ENCODE assay signal across 11 cellular contexts in the genomic region with DNA sequence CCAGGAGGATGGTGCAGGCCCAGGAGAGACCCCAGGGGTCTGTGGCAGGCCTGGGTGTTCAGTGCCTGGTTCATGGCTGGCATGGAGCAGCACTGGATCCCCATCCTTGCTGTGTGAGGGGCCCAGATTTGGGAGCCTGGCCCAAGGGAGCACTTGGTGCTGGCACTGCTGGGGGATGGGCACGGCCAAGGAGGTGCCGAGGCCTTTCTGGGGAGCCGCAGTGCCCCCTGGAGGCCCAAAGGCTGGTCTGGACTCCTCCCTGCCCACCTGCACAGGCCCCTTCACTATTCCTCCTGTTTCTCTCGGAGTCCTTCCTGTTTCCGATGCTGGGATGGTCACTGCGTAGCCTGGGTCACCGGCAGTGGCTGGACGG. TPM values are rescaled to one million over a fixed set of nuclear protein-coding genes. Genes with fewer than 3 reads are reported as not detected.
DNase-seq lines count a peak whose midpoint lies in the region; ATAC-seq, FAIRE-seq and TF ChIP-seq lines count a peak whose summit lies in the region.
"Had no signal": no experiment of that assay in that cellular context is flagged by ENCODE, and none has a peak within 500 bp of the region (broad histone marks: within the 10 kb centered on the region; RNA-seq: fewer than 3 reads in every experiment).

No MANE protein-coding gene starts in this region.

- H4K91ac ChIP-seq in H9 (ENCODE audit: insufficient read length, low read depth, low read length): no peak overlapping the region

- peak overlapping the region in 1 of 2 experiments; percentile 89; a peak in 3 of 5 replicates for H3K4me3 Mint-ChIP-seq in H9
- H3K4me3 Mint-ChIP-seq in activated CD8-positive, alpha-beta T cell treated with anti-CD3 and anti-CD28 coated beads for 36 hours: no peak overlapping the region
- H3K4me3 Mint-ChIP-seq in T-helper 17 cell: no peak overlapping the region

- H2BK5ac ChIP-seq in H9 (ENCODE audit: insufficient read length, low read length): no peak overlapping the region

- no peak overlapping the region for H3K18ac ChIP-seq in H9 (ENCODE audit: insufficient read length, low read depth, low read length)

- intact Hi-C loops in activated CD8-positive, alpha-beta T cell treated with anti-CD3 and anti-CD28 coated beads for 36 hours (cut with micrococcal nuclease): no loop called here
- intact Hi-C loops in left lung (cut with DNase I): no loop called here

- no peak overlapping the region for H2BK15ac ChIP-seq in H9 (ENCODE audit: low read depth, low read length)

- no CpG with 5 or more reads among the region's 8 CpGs for WGBS in H9 (ENCODE audit: extremely low coverage, insufficient read length, low lambda C conversion rate)

- peaks cover 11% of the 10 kb centered on the region; the same call in 1 of the 2 replicates for H3K79me2 ChIP-seq in H9 (ENCODE audit: insufficient read depth, low read length)

- peaks cover 0 to 7% of the 10 kb centered on the region in 2 donors for H3K36me3 ChIP-seq in left lung
- H3K36me3 ChIP-seq: thyroid gland had no signal

- H3K4me1 Mint-ChIP-seq in H9 (peaks cover 0 to 3% of the 10 kb centered on the region in 2 experiments; a peak in 2 of 4 replicates), T-helper 17 cell (peaks cover 24% of the 10 kb centered on the region)
- peaks cover 21% of the 10 kb centered on the region for H3K4me1 Mint-ChIP-seq in activated CD8-positive, alpha-beta T cell treated with anti-CD3 and anti-CD28 coated beads for 36 hours (ENCODE audit: low read depth)

- CTCF ChIA-PET in activated CD8-positive, alpha-beta T cell treated with anti-CD3 and anti-CD28 coated beads for 36 hours (lab: Charles Lee): interaction anchor here (0.7 to 1.6 kb wide), 14 partner anchors 8 to 273 kb away, joined by 3 to 15 read pairs (median 4); no protein-coding TSS in a partner anchor

- no peak overlapping the region for H3K14ac ChIP-seq in H9 (ENCODE audit: insufficient read depth, low read length)

- no peak overlapping the region for H3T11ph ChIP-seq in H9 (ENCODE audit: low read length)

- no peak overlapping the region for H3K4me2 ChIP-seq in H9 (ENCODE audit: insufficient read depth, insufficient read length, low read length)

- H3K79me1 ChIP-seq in H9 (ENCODE audit: insufficient read depth, low read depth, low read length, poor library complexity, severe bottlenecking): peaks cover 5% of the 10 kb centered on the region

- H2AFZ ChIP-seq in H9 (ENCODE audit: low read length): no peak overlapping the region

- POLR2A ChIA-PET in activated CD8-positive, alpha-beta T cell treated with anti-CD3 and anti-CD28 coated beads for 36 hours (lab: Charles Lee): interaction anchor here (0.6 to 1.2 kb wide), 4 partner anchors 27 to 289 kb away, joined by 3 read pairs; no protein-coding TSS in a partner anchor

- H4K5ac ChIP-seq in H9 (ENCODE audit: insufficient read length, low read depth, low read length): no peak overlapping the region

- H3K4me1 ChIP-seq in H9 (ENCODE audit: insufficient read depth, low read length): no peaks in the 10 kb centered on the region
- peaks cover 8 to 29% of the 10 kb centered on the region in 2 donors for H3K4me1 ChIP-seq in left lung
- H3K4me1 ChIP-seq: SJCRH30 had no signal

- no peak overlapping the region for H3K27ac ChIP-seq in H9 (ENCODE audit: insufficient read length, low read depth, low read length)
- no peak overlapping the region for H3K27ac ChIP-seq in left lung
- H3K27ac ChIP-seq: SJCRH30, thyroid gland had no signal

- no peak for ATAC-seq in activated CD8-positive, alpha-beta T cell treated with anti-CD3 and anti-CD28 coated beads for 36 hours
- ATAC-seq in left lung: peak; percentile 3
- no peak for ATAC-seq in T-helper 17 cell
- ATAC-seq in HG02678 (IDR thresholded peaks at IDR 0.05; ENCODE audit: unreplicated experiment): no peak

- H2AK5ac ChIP-seq in H9 (ENCODE audit: insufficient read length, low read length): no peak overlapping the region

- no peak overlapping the region for H3K4ac ChIP-seq in H9 (ENCODE audit: low read depth, low read length)

- H3K9me3 ChIP-seq in H9 (ENCODE audit: control insufficient read depth, low read depth, low read length) (no peaks in the 10 kb centered on the region), left lung (no peaks in the 10 kb centered on the region), T-helper 17 cell (ENCODE audit: control insufficient read depth, low read length, poor library complexity, severe bottlenecking) (no peaks in the 10 kb centered on the region)
- H3K9me3 ChIP-seq: SJCRH30, thyroid gland had no signal

- peak; percentile 76 for DNase-seq in DMS79 (lab: John Stamatoyannopoulos, UW)
- DNase-seq in H9: peak; percentile 79
- peak; percentile 57 for DNase-seq in activated CD8-positive, alpha-beta T cell treated with anti-CD3 and anti-CD28 coated beads for 36 hours
- DNase-seq in left lung: no peak
- DNase-seq in islet precursor cell: no peak
- DNase-seq in T-helper 17 cell: no peak
- no peak for DNase-seq in RCC 7860 (ENCODE audit: low spot score)

- H4K8ac ChIP-seq in H9 (replicated peaks; ENCODE audit: insufficient read length, low read depth, low read length): no peak overlapping the region

- peaks cover 4% of the 10 kb centered on the region for H4K20me1 ChIP-seq in H9 (ENCODE audit: control insufficient read depth, insufficient read depth, insufficient read length)

- no peak for FAIRE-seq in RCC 7860 (lab: Jason Lieb, UNC)

- H3K27ac Mint-ChIP-seq in H9 (no peak overlapping the region), T-helper 17 cell (no peak overlapping the region)
- no peak overlapping the region for H3K27ac Mint-ChIP-seq in activated CD8-positive, alpha-beta T cell treated with anti-CD3 and anti-CD28 coated beads for 36 hours

- no peak overlapping the region for H3K56ac ChIP-seq in H9 (ENCODE audit: insufficient read length, low read depth, low read length)

- H3K23me2 ChIP-seq in H9 (ENCODE audit: insufficient read length, low read depth, low read length, poor library complexity, severe bottlenecking): peaks cover 4% of the 10 kb centered on the region

- H2BK120ac ChIP-seq in H9 (ENCODE audit: low read depth, low read length, poor library complexity, severe bottlenecking): no peak overlapping the region

- peaks cover 4% of the 10 kb centered on the region; the same call in 1 of the 2 replicates for H3K27me3 ChIP-seq in H9 (ENCODE audit: insufficient read depth, low read length)
- peaks cover 0 to 32% of the 10 kb centered on the region in 2 donors for H3K27me3 ChIP-seq in left lung
- H3K27me3 ChIP-seq: SJCRH30, thyroid gland had no signal

- H3K36me3 Mint-ChIP-seq in H9 (ENCODE audit: insufficient read depth in 1 of 3, low read depth in 3 of 3) (peaks cover 13 to 21% (median 19%) of the 10 kb centered on the region in 3 experiments), T-helper 17 cell (ENCODE audit: low read depth) (peaks cover 2% of the 10 kb centered on the region)
- H3K36me3 Mint-ChIP-seq in activated CD8-positive, alpha-beta T cell treated with anti-CD3 and anti-CD28 coated beads for 36 hours (ENCODE audit: low read depth): peaks cover 1% of the 10 kb centered on the region

- H3K23ac ChIP-seq in H9 (ENCODE audit: insufficient read length, low read depth, low read length): no peak overlapping the region

- no peak overlapping the region for H2BK20ac ChIP-seq in H9 (ENCODE audit: low read depth, low read length, poor library complexity, severe bottlenecking)

- H3K9ac ChIP-seq in H9 (ENCODE audit: extremely low read depth, insufficient read length, low read length): no peak overlapping the region

- H3K27me3 Mint-ChIP-seq in H9 (ENCODE audit: low read depth): peaks cover 44% of the 10 kb centered on the region
- peaks cover 14% of the 10 kb centered on the region for H3K27me3 Mint-ChIP-seq in activated CD8-positive, alpha-beta T cell treated with anti-CD3 and anti-CD28 coated beads for 36 hours
- H3K27me3 Mint-ChIP-seq in T-helper 17 cell: no peaks in the 10 kb centered on the region

- no peak overlapping the region for H3K4me3 ChIP-seq in left lung
- H3K4me3 ChIP-seq: thyroid gland had no signal

- no peaks in the 10 kb centered on the region for H3K9me3 Mint-ChIP-seq in H9
- no peaks in the 10 kb centered on the region for H3K9me3 Mint-ChIP-seq in activated CD8-positive, alpha-beta T cell treated with anti-CD3 and anti-CD28 coated beads for 36 hours

- H2BK12ac ChIP-seq in H9 (ENCODE audit: insufficient read length, low read depth, low read length): no peak overlapping the region

- TF ChIP-seq CTCF in H9 (conservative IDR thresholded peaks at IDR 0.05) (peak; percentile 63; the same call in 2 of the 3 replicates), left lung (IDR thresholded peaks at IDR 0.05) (no peak)
- no peak for TF ChIP-seq CTCF in activated CD8-positive, alpha-beta T cell treated with anti-CD3 and anti-CD28 coated beads for 36 hours (IDR thresholded peaks at IDR 0.05)

RNA-seq across cellular contexts. Expression of gene LRCOL1, which starts 48.6 kb away (rescaled TPM):
- total RNA-seq in H9 (2021) (not detected in 2 replicates), left lung (1 to 10 TPM in 1 of 2 donors, under 1 TPM in 1; 0.84 to 1.6 TPM), T-helper 17 cell (not detected)
- not detected for total RNA-seq in activated CD8-positive, alpha-beta T cell treated with anti-CD3 and anti-CD28 coated beads for 36 hours
- total RNA-seq: left cardiac atrium, SJCRH30 had no signal

RNA-seq across cellular contexts. Expression of gene P2RX2, which starts 56.8 kb away (rescaled TPM):
- 1.8 and 2.2 TPM in 2 replicates for total RNA-seq in H9 (2021)
- not detected for total RNA-seq in activated CD8-positive, alpha-beta T cell treated with anti-CD3 and anti-CD28 coated beads for 36 hours
- total RNA-seq in left lung: not detected
- not detected for total RNA-seq in T-helper 17 cell
- total RNA-seq: left cardiac atrium, SJCRH30 had no signal

Comparison
In these comparisons a context has a peak if more than half of its experiments do, and no peak if none do; other contexts are left out.
1. DNase-seq: peak in DMS79 (single experiment), H9 (single experiment) and activated CD8-positive, alpha-beta T cell treated with anti-CD3 and anti-CD28 coated beads for 36 hours (single experiment); none in left lung (0 of 2), islet precursor cell (single experiment), T-helper 17 cell (0 of 3) and RCC 7860 (single experiment).